In the genomic region with DNA sequence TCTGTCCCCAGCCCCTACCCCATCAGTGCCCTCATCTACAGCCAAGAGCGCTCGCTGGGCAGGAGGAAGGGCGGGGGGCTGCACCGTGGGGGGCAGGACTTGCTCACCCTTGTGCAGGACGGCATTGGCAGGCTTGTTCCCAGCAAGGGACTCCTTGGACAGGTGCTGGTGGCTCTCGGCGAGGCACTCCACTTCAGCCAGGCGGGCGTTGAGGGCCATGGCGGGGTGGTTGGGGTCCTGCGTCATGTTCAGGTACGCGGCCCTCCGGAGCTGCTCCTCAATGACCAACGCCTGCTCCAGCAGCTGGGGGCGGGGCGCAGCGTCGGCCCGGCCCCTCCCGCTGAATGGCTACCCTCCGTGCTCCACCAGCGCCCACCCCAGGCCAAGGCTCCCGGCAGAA, we compare ENCODE assay signal across 22 cellular contexts.
DNase-seq lines count a peak whose midpoint lies in the region; ATAC-seq, FAIRE-seq and TF ChIP-seq lines count a peak whose summit lies in the region.
"Had no signal": no experiment of that assay in that cellular context is flagged by ENCODE, and none has a peak within 500 bp of the region (broad histone marks: within the 10 kb centered on the region; RNA-seq: fewer than 3 reads in every experiment).

No MANE protein-coding gene starts in this region.

- H3K79me2 ChIP-seq in K562 (ENCODE audit: control insufficient read depth, insufficient read depth, low read length) (no peaks in the 10 kb centered on the region), HepG2 (ENCODE audit: insufficient read depth, low read length) (no peaks in the 10 kb centered on the region)

- H3K27me3 Mint-ChIP-seq in nephron progenitor cell (ENCODE audit: low read depth, poor library complexity): peaks cover 54% of the 10 kb centered on the region
- H3K27me3 Mint-ChIP-seq in activated CD8-positive, alpha-beta T cell treated with anti-CD3 and anti-CD28 coated beads, Interleukin-2, amount 10 ng/mL, durations not matched to agents 7 days and 5 days (ENCODE audit: low read depth): peaks cover 11% of the 10 kb centered on the region

- H3K9me1 ChIP-seq in K562 (ENCODE audit: control insufficient read depth, insufficient read depth, low read length): no peaks in the 10 kb centered on the region

- no peaks in the 10 kb centered on the region for H3K36me3 Mint-ChIP-seq in nephron progenitor cell (ENCODE audit: low read depth)
- H3K36me3 Mint-ChIP-seq in activated CD8-positive, alpha-beta T cell treated with anti-CD3 and anti-CD28 coated beads, Interleukin-2, amount 10 ng/mL, durations not matched to agents 7 days and 5 days (ENCODE audit: low read depth): no peaks in the 10 kb centered on the region
- H3K36me3 Mint-ChIP-seq: CD8-positive, alpha-beta T cell had no signal

- H3K9me3 ChIP-seq in BLaER1: no peaks in the 10 kb centered on the region
- H3K9me3 ChIP-seq in K562 (replicated peaks; ENCODE audit: control insufficient read depth, insufficient read depth, low read depth, low read length): no peaks in the 10 kb centered on the region
- no peaks in the 10 kb centered on the region for H3K9me3 ChIP-seq in HepG2 (ENCODE audit: low read length)
- H3K9me3 ChIP-seq: HAP-1 had no signal

- peak; percentile 47 for ATAC-seq in K562
- ATAC-seq in HepG2: no peak
- no peak for ATAC-seq in activated CD8-positive, alpha-beta T cell treated with anti-CD3 and anti-CD28 coated beads, Interleukin-2, amount 10 ng/mL, durations not matched to agents 7 days and 5 days
- ATAC-seq in GM18870 (IDR thresholded peaks at IDR 0.05; ENCODE audit: unreplicated experiment): no peak
- ATAC-seq: CD8-positive, alpha-beta T cell had no signal

- H4K20me1 ChIP-seq in BLaER1 (no peaks in the 10 kb centered on the region), K562 (replicated peaks; ENCODE audit: control insufficient read depth, insufficient read depth, low read length) (peaks cover 4% of the 10 kb centered on the region; the same call in 1 of the 2 replicates), HepG2 (ENCODE audit: insufficient read depth, low read length) (0 out of 2 replicates have a peak, but pooled peaks cover 2% of the 10 kb centered on the region)

- peaks cover 4% of the 10 kb centered on the region for H3K9me3 Mint-ChIP-seq in nephron progenitor cell
- H3K9me3 Mint-ChIP-seq in activated CD8-positive, alpha-beta T cell treated with anti-CD3 and anti-CD28 coated beads, Interleukin-2, amount 10 ng/mL, durations not matched to agents 7 days and 5 days (ENCODE audit: insufficient read depth): no peaks in the 10 kb centered on the region
- H3K9me3 Mint-ChIP-seq: CD8-positive, alpha-beta T cell; IgD-negative memory B cell had no signal

- H3K36me3 ChIP-seq in BLaER1 (no peaks in the 10 kb centered on the region), K562 (ENCODE audit: control insufficient read depth, insufficient read depth, low read length) (no peaks in the 10 kb centered on the region), HepG2 (replicated peaks in 1 of 2; ENCODE audit: control insufficient read depth in 1 of 2, insufficient read depth in 2 of 2, low read length in 2 of 2) (no peaks in the 10 kb centered on the region)
- H3K36me3 ChIP-seq: HAP-1 had no signal

- no peak overlapping the region for H3K9ac ChIP-seq in BLaER1
- H3K9ac ChIP-seq in K562 (ENCODE audit: insufficient read depth in 1 of 2, low read depth in 2 of 2, low read length in 2 of 2): no peak overlapping the region; a peak in 1 of 4 replicates
- no peak overlapping the region for H3K9ac ChIP-seq in HepG2 (ENCODE audit: insufficient read depth, low read depth, low read length)

- DNase-seq in DMS79 treated with DMSO at 0.1 percent for 48 hours (lab: John Stamatoyannopoulos, UW): peak; percentile 37
- no peak for DNase-seq in DMS79 (lab: John Stamatoyannopoulos, UW)
- peak in 2 of 4 experiments; percentile 48 to 49 for DNase-seq in K562 (ENCODE audit: extremely low read depth in 1 of 4, low spot score in 3 of 4)
- peak; percentile 1 for DNase-seq in nephron progenitor cell
- no peak for DNase-seq in HepG2 (ENCODE audit: low spot score)
- DNase-seq in activated CD8-positive, alpha-beta T cell treated with anti-CD3 and anti-CD28 coated beads, Interleukin-2, amount 10 ng/mL, durations not matched to agents 7 days and 5 days: no peak
- DNase-seq: 8988T; C1 segment of cervical spinal cord; CD8-positive, alpha-beta T cell; EL; Karpas-422; MV-4-11; NCI-H1105 treated with DMSO at 0.1 percent for 48 hours; NCI-H2029 treated with DMSO at 0.1 percent for 48 hours; NCI-H345; NCI-H524; NCI-H774; NK-92 treated with Interleukin-12 subunit alpha and Interleukin-12 subunit beta, amount 100 ng/mL, for 24 hours had no signal

- H3K4me3 Mint-ChIP-seq in nephron progenitor cell: no peak overlapping the region
- no peak overlapping the region for H3K4me3 Mint-ChIP-seq in activated CD8-positive, alpha-beta T cell treated with anti-CD3 and anti-CD28 coated beads, Interleukin-2, amount 10 ng/mL, durations not matched to agents 7 days and 5 days
- H3K4me3 Mint-ChIP-seq: CD8-positive, alpha-beta T cell; IgD-negative memory B cell had no signal

- H3K27ac Mint-ChIP-seq in nephron progenitor cell: no peak overlapping the region
- H3K27ac Mint-ChIP-seq in activated CD8-positive, alpha-beta T cell treated with anti-CD3 and anti-CD28 coated beads, Interleukin-2, amount 10 ng/mL, durations not matched to agents 7 days and 5 days: no peak overlapping the region
- H3K27ac Mint-ChIP-seq: CD8-positive, alpha-beta T cell; IgD-negative memory B cell had no signal

- no peak for TF ChIP-seq EP300 in K562 (IDR thresholded peaks at IDR 0.05; ENCODE audit: low read length)
- TF ChIP-seq EP300 in HepG2 (IDR thresholded peaks at IDR 0.05; ENCODE audit: low read depth in 2 of 2, low read length in 2 of 2): no peak
- TF ChIP-seq EP300 in HepG2 (CRISPR knock-in tag; IDR thresholded peaks at IDR 0.05; ENCODE audit: borderline replicate concordance): no peak

- H3K27ac ChIP-seq in BLaER1: no peak overlapping the region
- H3K27ac ChIP-seq in K562 (ENCODE audit: extremely low read depth, low read depth, low read length): no peak overlapping the region
- H3K27ac ChIP-seq in HepG2 (ENCODE audit: extremely low read length, insufficient read depth, low read length): no peak overlapping the region

- H3K4me3 ChIP-seq in BLaER1 (no peak overlapping the region), K562 (no peak overlapping the region), HepG2 (replicated peaks in 1 of 3; ENCODE audit: insufficient read depth in 1 of 3, low read depth in 2 of 3, low read length in 3 of 3) (no peak overlapping the region)
- H3K4me3 ChIP-seq: HAP-1 had no signal

- intact Hi-C loops in K562 (cut with micrococcal nuclease) (no loop called here), HepG2 (cut with micrococcal nuclease; ENCODE audit: unreplicated experiment) (loop anchor here (2.0 to 10.0 kb wide), 2 partner anchors 61 to 135 kb away; a partner anchor contains a TSS)

- H3K4me1 ChIP-seq in BLaER1 (peaks cover 42% of the 10 kb centered on the region), K562 (replicated peaks in 1 of 2; ENCODE audit: control insufficient read depth in 2 of 2, insufficient read depth in 2 of 2, low read length in 2 of 2) (peaks cover 0 to 27% of the 10 kb centered on the region in 2 experiments; a peak in 2 of 5 replicates), HepG2 (ENCODE audit: insufficient read depth, low read length) (no peaks in the 10 kb centered on the region)
- H3K4me1 ChIP-seq: HAP-1 had no signal

- 6% methylated on average over 22 of the region's 24 CpGs for WGBS in K562 (ENCODE audit: insufficient coverage, low coverage, missing lambda C conversion rate)
- WGBS in HepG2 (ENCODE audit: low lambda C conversion rate): 2% methylated on average over 9 of the region's 24 CpGs

- in situ Hi-C loops in K562 (cut with MboI) (no loop called here), HepG2 (cut with HindIII; ENCODE audit: extremely low pct_ligation_motif_present, low pct_unique_long_range_greater_than_20kb) (loop anchor here (5.0 kb wide), 1 partner anchor 63 kb away; no protein-coding TSS in a partner anchor)

- POLR2A ChIA-PET in K562 (lab: Yijun Ruan, JAX) (no interaction called here), HepG2 (lab: Yijun Ruan, JAX) (no interaction called here)
- POLR2A ChIA-PET in activated CD8-positive, alpha-beta T cell treated with anti-CD3 and anti-CD28 coated beads, Interleukin-2, amount 10 ng/mL, durations not matched to agents 7 days and 5 days (lab: Charles Lee): no interaction called here

- no peaks in the 10 kb centered on the region for H3K27me3 ChIP-seq in BLaER1
- H3K27me3 ChIP-seq in K562 (ENCODE audit: control insufficient read depth in 2 of 2, insufficient read depth in 2 of 2, low read length in 2 of 2): peaks cover 32 to 56% of the 10 kb centered on the region in 2 experiments
- peaks cover 6 to 50% of the 10 kb centered on the region in 2 experiments for H3K27me3 ChIP-seq in HepG2 (ENCODE audit: control insufficient read depth in 1 of 2, insufficient read depth in 2 of 2, low read length in 2 of 2)

- BruUV-seq in K562 (replicated peaks; lab: Mats Ljungman, UMichigan) (no TSS peak), HepG2 (replicated peaks; lab: Mats Ljungman, UMichigan) (no TSS peak)

- TF ChIP-seq POLR2A in K562 (conservative IDR thresholded peaks at IDR 0.05) (no peak), HepG2 (IDR thresholded peaks at IDR 0.05; ENCODE audit: insufficient read depth in 1 of 2, low read depth in 2 of 2, low read length in 2 of 2) (no peak)

- no peak overlapping the region for H2AFZ ChIP-seq in K562 (ENCODE audit: low read depth, low read length)
- no peak overlapping the region for H2AFZ ChIP-seq in HepG2 (ENCODE audit: low read length)

- FAIRE-seq in K562 (lab: Jason Lieb, UNC): no peak
- FAIRE-seq in HepG2 (lab: Jason Lieb, UNC): no peak

- H3K4me1 Mint-ChIP-seq in nephron progenitor cell: no peaks in the 10 kb centered on the region
- H3K4me1 Mint-ChIP-seq in activated CD8-positive, alpha-beta T cell treated with anti-CD3 and anti-CD28 coated beads, Interleukin-2, amount 10 ng/mL, durations not matched to agents 7 days and 5 days (ENCODE audit: low read depth): no peaks in the 10 kb centered on the region
- H3K4me1 Mint-ChIP-seq: IgD-negative memory B cell had no signal

- CTCF ChIA-PET in K562 (lab: Yijun Ruan, JAX; ENCODE audit: low intra/inter-chr PET ratio) (interaction anchor here (1.5 kb wide), 1 partner anchor 135 kb away, joined by 9 read pairs; a partner anchor contains a TSS), HepG2 (lab: Yijun Ruan, JAX; ENCODE audit: low intra/inter-chr PET ratio, low total read pairs) (interaction anchor here (1.5 kb wide), 2 partner anchors 62 to 76 kb away, joined by 5 to 9 read pairs; no protein-coding TSS in a partner anchor)
- CTCF ChIA-PET in activated CD8-positive, alpha-beta T cell treated with anti-CD3 and anti-CD28 coated beads, Interleukin-2, amount 10 ng/mL, durations not matched to agents 7 days and 5 days (lab: Charles Lee): no interaction called here

- H3K4me2 ChIP-seq in BLaER1 (peak overlapping the region; percentile 66; the same call in 1 of the 2 replicates), K562 (ENCODE audit: insufficient read depth, low read length) (no peak overlapping the region), HepG2 (ENCODE audit: low read depth, low read length) (no peak overlapping the region)

- peak in 1 of 3 experiments; percentile 45; a peak in 1 of 6 replicates for TF ChIP-seq CTCF in K562 (IDR thresholded peaks at IDR 0.05 in 2 of 3, conservative IDR thresholded peaks at IDR 0.05 in 1 of 3; ENCODE audit: insufficient read depth in 2 of 3, low read depth in 1 of 3, low read length in 3 of 3)
- no peak for TF ChIP-seq CTCF in nephron progenitor cell (IDR thresholded peaks at IDR 0.05)
- no peak for TF ChIP-seq CTCF in HepG2 (CRISPR knock-in tag; IDR thresholded peaks at IDR 0.05)

- no peak for TF ChIP-seq RAD21 in K562 (CRISPR knock-in tag; conservative IDR thresholded peaks at IDR 0.05 in 1 of 2, IDR thresholded peaks at IDR 0.05 in 1 of 2)
- no peak for TF ChIP-seq RAD21 in HepG2 (CRISPR knock-in tag; IDR thresholded peaks at IDR 0.05)

Comparison
In these comparisons a context has a peak if more than half of its experiments do, and no peak if none do; other contexts are left out.
1. DNase-seq: peak in DMS79 treated with DMSO at 0.1 percent for 48 hours (single experiment) and nephron progenitor cell (single experiment); none in DMS79 (single experiment), HepG2 (single experiment) and activated CD8-positive, alpha-beta T cell treated with anti-CD3 and anti-CD28 coated beads, Interleukin-2, amount 10 ng/mL, durations not matched to agents 7 days and 5 days (single experiment).